21 cellular contexts compared by ENCODE assay signal in the genomic region with DNA sequence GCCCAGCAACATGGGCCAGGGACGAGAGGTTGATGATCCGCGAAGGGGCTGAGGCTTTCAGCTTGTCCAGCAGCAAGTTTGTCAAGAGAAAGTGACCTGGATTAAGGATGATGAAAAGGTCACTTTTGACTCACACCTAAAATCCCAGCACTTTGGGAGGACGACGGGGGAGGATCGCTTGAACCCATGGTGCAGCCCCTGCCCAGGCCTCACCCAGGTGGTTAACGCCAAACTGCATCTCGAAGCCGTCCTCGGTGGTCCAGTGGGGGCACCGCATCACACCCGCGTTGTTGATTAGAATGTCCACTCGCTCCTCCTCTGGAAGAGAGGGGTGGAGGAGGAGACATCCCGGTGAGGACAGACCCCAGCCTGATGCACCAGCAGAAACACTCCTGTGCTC. TPM values are rescaled to one million over a fixed set of nuclear protein-coding genes. Genes with fewer than 3 reads are reported as not detected.
DNase-seq lines count a peak whose midpoint lies in the region; ATAC-seq lines count a peak whose summit lies in the region.
"Had no signal": no experiment of that assay in that cellular context is flagged by ENCODE, and none has a peak within 500 bp of the region (broad histone marks: within the 10 kb centered on the region; RNA-seq: fewer than 3 reads in every experiment).

No MANE protein-coding gene starts in this region.

- no peak overlapping the region for H2AFZ ChIP-seq in neuronal stem cell (ENCODE audit: low read length)

- H3K4me3 ChIP-seq in H7 (ENCODE audit: insufficient read depth, low read depth, low read length) (no peak overlapping the region), neuronal stem cell (ENCODE audit: low read length in 2 of 2) (peak overlapping the region in 1 of 2 donors; percentile 49)
- H3K4me3 ChIP-seq: A549; BLaER1 treated with 17β-estradiol and CSF1 and Interleukin-3, amounts not matched to agents 10 nM and 100 nM had no signal

- no peaks in the 10 kb centered on the region for H3K9me3 ChIP-seq in T-helper 17 cell (ENCODE audit: control insufficient read depth, low read length, poor library complexity, severe bottlenecking)
- H3K9me3 ChIP-seq in neuronal stem cell (replicated peaks in 1 of 2; ENCODE audit: control insufficient read depth in 2 of 2, insufficient read depth in 1 of 2, low read depth in 1 of 2, low read length in 2 of 2) = peaks cover 0 to 2% of the 10 kb centered on the region in 2 donors
- H3K9me3 ChIP-seq: A549; BLaER1 treated with 17β-estradiol and CSF1 and Interleukin-3, amounts not matched to agents 10 nM and 100 nM; Caco-2 had no signal

- no peak overlapping the region for H3K4ac ChIP-seq in neuronal stem cell (ENCODE audit: low read length)

- no peak for DNase-seq in activated naive CD4-positive, alpha-beta T cell treated with anti-CD3 and anti-CD28 coated beads, Interleukin-2, amount 50 U/mL, for 72 hours (ENCODE audit: low spot score in 2 of 2)
- no peak for DNase-seq in activated naive CD4-positive, alpha-beta T cell treated with Interleukin-2 at 50 U/mL for 16 hours
- DNase-seq in H7 (peak; percentile 21), T-helper 17 cell (no peak), neuronal stem cell (ENCODE audit: low spot score) (no peak), GM19238 (ENCODE audit: insufficient read length, low spot score) (no peak)
- no peak for DNase-seq in stimulated activated CD4-positive, alpha-beta T cell treated with anti-CD3 and anti-CD28 coated beads, Interleukin-4, amount 100 ng/mL, for 4 hours
- DNase-seq: AML-193; Caco-2; Calu3; CD4-positive, alpha-beta T cell; CD8-positive, alpha-beta T cell; DMS79 treated with DMSO at 0.1 percent for 48 hours; GF-D8 had no signal

- no peaks in the 10 kb centered on the region for H3K4me1 Mint-ChIP-seq in T-helper 17 cell
- H3K4me1 Mint-ChIP-seq: B cell had no signal

- H3K9ac ChIP-seq in neuronal stem cell (ENCODE audit: low read depth, low read length, poor library complexity) = peak overlapping the region; percentile 27
- H3K9ac ChIP-seq: BLaER1 treated with 17β-estradiol and CSF1 and Interleukin-3, amounts not matched to agents 10 nM and 100 nM had no signal

- no peak overlapping the region for H2AK5ac ChIP-seq in neuronal stem cell (ENCODE audit: low read depth, low read length)

- H2BK15ac ChIP-seq in neuronal stem cell (ENCODE audit: low read length) = no peak overlapping the region

- no peak overlapping the region for H4K8ac ChIP-seq in neuronal stem cell (ENCODE audit: low read depth, low read length)

- no peak for ATAC-seq in activated naive CD4-positive, alpha-beta T cell treated with anti-CD3 and anti-CD28 coated beads, Interleukin-2, amount 50 U/mL, for 72 hours
- ATAC-seq in T-helper 17 cell = no peak
- no peak for ATAC-seq in GM18517 (IDR thresholded peaks at IDR 0.05; ENCODE audit: unreplicated experiment)
- ATAC-seq: A549; CD8-positive, alpha-beta T cell had no signal

- H3K27ac Mint-ChIP-seq in activated naive CD4-positive, alpha-beta T cell treated with anti-CD3 and anti-CD28 coated beads, Interleukin-2, amount 50 U/mL, for 72 hours = peak overlapping the region; percentile 42 to 74
- no peak overlapping the region for H3K27ac Mint-ChIP-seq in T-helper 17 cell
- H3K27ac Mint-ChIP-seq: B cell; CD4-positive, alpha-beta T cell; CD8-positive, alpha-beta T cell had no signal

- no peak overlapping the region for H3K18ac ChIP-seq in neuronal stem cell (ENCODE audit: low read length)

- H3K27me3 ChIP-seq in H7 (ENCODE audit: control insufficient read depth, insufficient read depth, low read length) = no peaks in the 10 kb centered on the region
- H3K27me3 ChIP-seq in neuronal stem cell (ENCODE audit: control insufficient read depth in 3 of 3, insufficient read depth in 3 of 3, low read depth in 1 of 3, low read length in 3 of 3) = no peaks in the 10 kb centered on the region

- H3K4me1 ChIP-seq in neuronal stem cell (ENCODE audit: control insufficient read depth in 2 of 2, insufficient read depth in 1 of 2, low read depth in 1 of 2, low read length in 2 of 2) = no peaks in the 10 kb centered on the region
- H3K4me1 ChIP-seq: A549, Caco-2 had no signal

- H3K36me3 Mint-ChIP-seq in activated naive CD4-positive, alpha-beta T cell treated with anti-CD3 and anti-CD28 coated beads, Interleukin-2, amount 50 U/mL, for 72 hours = peaks cover 0 to 7% of the 10 kb centered on the region in 2 donors
- no peaks in the 10 kb centered on the region for H3K36me3 Mint-ChIP-seq in T-helper 17 cell (ENCODE audit: low read depth)

- H2BK12ac ChIP-seq in neuronal stem cell (ENCODE audit: low read length) = no peak overlapping the region

- no peak overlapping the region for H4K91ac ChIP-seq in neuronal stem cell (ENCODE audit: low read depth, low read length, poor library complexity)

- no CpG with 5 or more reads among the region's 15 CpGs for WGBS in neuronal stem cell (ENCODE audit: extremely low coverage in 2 of 2, insufficient read length in 2 of 2, insufficient replicate concordance in 1 of 2), 2 donors

- H2BK5ac ChIP-seq in neuronal stem cell (ENCODE audit: low read length) = no peak overlapping the region

- no peak overlapping the region for H3K14ac ChIP-seq in neuronal stem cell (ENCODE audit: low read length)

- no peak overlapping the region for H3K27ac ChIP-seq in neuronal stem cell (replicated peaks; ENCODE audit: low read length)
- H3K27ac ChIP-seq: 22Rv1; A549; BLaER1 treated with 17β-estradiol and CSF1 and Interleukin-3, amounts not matched to agents 10 nM and 100 nM; C4-2B had no signal

- no peaks in the 10 kb centered on the region for H3K9me3 Mint-ChIP-seq in activated naive CD4-positive, alpha-beta T cell treated with anti-CD3 and anti-CD28 coated beads, Interleukin-2, amount 50 U/mL, for 72 hours
- H3K9me3 Mint-ChIP-seq: CD4-positive, alpha-beta T cell; CD8-positive, alpha-beta T cell had no signal

- no peaks in the 10 kb centered on the region for H3K79me1 ChIP-seq in neuronal stem cell (ENCODE audit: low read depth, low read length)

- H3K4me2 ChIP-seq in neuronal stem cell (ENCODE audit: insufficient read depth, low read length, poor library complexity, severe bottlenecking) = no peak overlapping the region
- H3K4me2 ChIP-seq: A549; BLaER1 treated with 17β-estradiol and CSF1 and Interleukin-3, amounts not matched to agents 10 nM and 100 nM had no signal

- no peak overlapping the region for H2BK120ac ChIP-seq in neuronal stem cell (ENCODE audit: low read depth, low read length)

- H3K4me3 Mint-ChIP-seq in T-helper 17 cell = peak overlapping the region; percentile 33
- H3K4me3 Mint-ChIP-seq: B cell; CD4-positive, alpha-beta T cell; CD8-positive, alpha-beta T cell had no signal

- H3K27me3 Mint-ChIP-seq in T-helper 17 cell = no peaks in the 10 kb centered on the region
- H3K27me3 Mint-ChIP-seq: B cell; CD4-positive, alpha-beta T cell had no signal

- no peak overlapping the region for H3K23ac ChIP-seq in neuronal stem cell (ENCODE audit: low read depth, low read length, poor library complexity)

- peaks cover 19% of the 10 kb centered on the region for H3K36me3 ChIP-seq in H7 (replicated peaks; ENCODE audit: control insufficient read depth, insufficient read depth, low read length)
- peaks cover 28 to 80% of the 10 kb centered on the region in 2 donors for H3K36me3 ChIP-seq in neuronal stem cell (replicated peaks in 1 of 2; ENCODE audit: control insufficient read depth in 2 of 2, insufficient read depth in 2 of 2, low read length in 2 of 2)

RNA-seq across cellular contexts. Expression of a gene that starts 10.4 kb away (rescaled TPM):
- under 1 TPM in 1 of 2 donors, not detected in 1; 0.75 TPM for total RNA-seq in activated naive CD4-positive, alpha-beta T cell treated with anti-CD3 and anti-CD28 coated beads, Interleukin-2, amount 50 U/mL, for 72 hours
- total RNA-seq in H7 (2014; rRNA removed; shearing (Covaris generic)) = not detected in 2 replicates
- total RNA-seq in T-helper 17 cell = 10 to 100 TPM in 1 of 2 donors, 1 to 10 TPM in 1; 1.8 to 22.1 TPM
- polyA plus RNA-seq in neuronal stem cell (2013, experiment 1 of 2) = 0.26 TPM
- 0.17 TPM for polyA plus RNA-seq in neuronal stem cell (2013, experiment 2 of 2)
- total RNA-seq: Caco-2 had no signal
- polyA plus RNA-seq: BJ had no signal

RNA-seq across cellular contexts. Expression of a gene that starts 14.5 kb away (rescaled TPM):
- 10 to 100 TPM; 15.9 to 16.0 TPM for total RNA-seq in activated naive CD4-positive, alpha-beta T cell treated with anti-CD3 and anti-CD28 coated beads, Interleukin-2, amount 50 U/mL, for 72 hours
- total RNA-seq in H7 (2014; rRNA removed; shearing (Covaris generic)) = 21.2 and 24.4 TPM in 2 replicates
- total RNA-seq in T-helper 17 cell = 10 to 100 TPM; 11.3 to 12.9 TPM
- 7.9 TPM for polyA plus RNA-seq in neuronal stem cell (2013, experiment 1 of 2)
- 7.9 TPM for polyA plus RNA-seq in neuronal stem cell (2013, experiment 2 of 2)

RNA-seq across cellular contexts. Expression of a gene that starts 27.2 kb away (rescaled TPM):
- 1 to 10 TPM; 1.2 to 2.6 TPM for total RNA-seq in activated naive CD4-positive, alpha-beta T cell treated with anti-CD3 and anti-CD28 coated beads, Interleukin-2, amount 50 U/mL, for 72 hours
- total RNA-seq in H7 (2014; rRNA removed; shearing (Covaris generic)) = 20.0 and 22.9 TPM in 2 replicates
- total RNA-seq in T-helper 17 cell = 1 to 10 TPM; 1.8 to 3.3 TPM
- polyA plus RNA-seq in neuronal stem cell (2013, experiment 1 of 2) = 19.6 TPM
- polyA plus RNA-seq in neuronal stem cell (2013, experiment 2 of 2) = 18.4 TPM
